Comparison of ENCODE assay signal across 8 cellular contexts in the genomic region with DNA sequence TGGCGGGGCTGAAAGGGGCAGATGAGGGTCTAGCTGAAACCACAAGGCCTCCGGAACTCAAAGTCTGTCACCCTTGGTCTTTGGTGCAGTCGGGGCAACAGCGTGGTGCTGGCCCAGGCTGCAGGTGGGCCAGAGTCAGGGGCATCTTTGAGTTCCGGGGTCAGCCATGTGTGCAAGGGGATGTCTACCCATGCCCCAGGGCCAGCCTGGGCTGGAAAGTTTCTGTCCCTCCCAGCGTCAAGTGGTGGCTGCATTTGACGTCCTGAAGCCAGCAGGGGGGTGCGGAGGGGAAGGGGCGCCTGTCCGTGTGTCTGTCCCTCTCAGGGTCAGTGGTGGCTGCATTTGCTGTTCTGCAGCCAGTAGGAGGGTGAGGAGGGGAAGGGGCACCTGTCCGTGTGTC. TPM values are rescaled to one million over a fixed set of nuclear protein-coding genes. Genes with fewer than 3 reads are reported as not detected.
DNase-seq lines count a peak whose midpoint lies in the region; ATAC-seq and TF ChIP-seq lines count a peak whose summit lies in the region.

No MANE protein-coding gene starts in this region.

- peaks cover 43% of the 10 kb centered on the region for H3K4me1 Mint-ChIP-seq in activated naive CD4-positive, alpha-beta T cell treated with anti-CD3 and anti-CD28 coated beads, Interleukin-2, amount 10 ng/mL, durations not matched to agents 7 days and 5 days
- H3K4me1 Mint-ChIP-seq in activated naive CD8-positive, alpha-beta T cell treated with anti-CD3 and anti-CD28 coated beads, Interleukin-2, amount 10 ng/mL, durations not matched to agents 7 days and 5 days: peaks cover 20% of the 10 kb centered on the region

- no peaks in the 10 kb centered on the region for H3K9me3 ChIP-seq in tibial artery

- POLR2A ChIA-PET in activated naive CD8-positive, alpha-beta T cell treated with anti-CD3 and anti-CD28 coated beads, Interleukin-2, amount 10 ng/mL, durations not matched to agents 7 days and 5 days (lab: Charles Lee): interaction anchor here (0.5 to 1.2 kb wide), 3 partner anchors 16 to 77 kb away, joined by 3 to 7 read pairs (median 3); no protein-coding TSS in a partner anchor

- no peaks in the 10 kb centered on the region for H3K27me3 Mint-ChIP-seq in activated naive CD4-positive, alpha-beta T cell treated with anti-CD3 and anti-CD28 coated beads, Interleukin-2, amount 10 ng/mL, durations not matched to agents 7 days and 5 days
- H3K27me3 Mint-ChIP-seq in activated naive CD8-positive, alpha-beta T cell treated with anti-CD3 and anti-CD28 coated beads, Interleukin-2, amount 10 ng/mL, durations not matched to agents 7 days and 5 days: no peaks in the 10 kb centered on the region

- H3K36me3 Mint-ChIP-seq in activated naive CD4-positive, alpha-beta T cell treated with anti-CD3 and anti-CD28 coated beads, Interleukin-2, amount 10 ng/mL, durations not matched to agents 7 days and 5 days: peaks cover 23% of the 10 kb centered on the region
- peaks cover 9% of the 10 kb centered on the region for H3K36me3 Mint-ChIP-seq in activated naive CD8-positive, alpha-beta T cell treated with anti-CD3 and anti-CD28 coated beads, Interleukin-2, amount 10 ng/mL, durations not matched to agents 7 days and 5 days

- no peak for ATAC-seq in activated naive CD8-positive, alpha-beta T cell treated with anti-CD3 and anti-CD28 coated beads, Interleukin-2, amount 10 ng/mL, durations not matched to agents 7 days and 5 days (ENCODE audit: low read depth)
- no peak for ATAC-seq in HG02678 (IDR thresholded peaks at IDR 0.05; ENCODE audit: unreplicated experiment)

- peak overlapping the region; percentile 97 to 98 for H3K4me3 ChIP-seq in tibial artery

- peak overlapping the region; percentile 96 to 98 for H3K27ac ChIP-seq in tibial artery

- no peak for TF ChIP-seq CTCF in tibial artery (IDR thresholded peaks at IDR 0.05)

- no peaks in the 10 kb centered on the region for H3K27me3 ChIP-seq in tibial artery

- CTCF ChIA-PET in activated naive CD4-positive, alpha-beta T cell treated with anti-CD3 and anti-CD28 coated beads, Interleukin-2, amount 10 ng/mL, durations not matched to agents 7 days and 5 days (lab: Charles Lee): no interaction called here

- DNase-seq in activated naive CD4-positive, alpha-beta T cell treated with anti-CD3 and anti-CD28 coated beads, Interleukin-2, amount 10 ng/mL, durations not matched to agents 7 days and 5 days: peak; percentile 35
- no peak for DNase-seq in activated naive CD4-positive, alpha-beta T cell (lab: John Stamatoyannopoulos, UW)
- no peak for DNase-seq in activated naive CD8-positive, alpha-beta T cell treated with anti-CD3 and anti-CD28 coated beads, Interleukin-2, amount 10 ng/mL, durations not matched to agents 7 days and 5 days
- DNase-seq in left kidney (ENCODE audit: low read depth, low spot score) (peak; percentile 31), tibial artery (peak in 1 of 2 donors; percentile 66), OCI-M1 (lab: John Stamatoyannopoulos, UW) (no peak), SKM-1 (lab: John Stamatoyannopoulos, UW; ENCODE audit: unreplicated experiment) (no peak)

- intact Hi-C loops in tibial artery (cut with DNase I; ENCODE audit: low total_unique reads): loop anchor here (5.0 kb wide), 2 partner anchors 58 to 67 kb away; no protein-coding TSS in a partner anchor

- peak overlapping the region; percentile 87 for H3K4me3 Mint-ChIP-seq in activated naive CD4-positive, alpha-beta T cell treated with anti-CD3 and anti-CD28 coated beads, Interleukin-2, amount 10 ng/mL, durations not matched to agents 7 days and 5 days
- peak overlapping the region; percentile 89 for H3K4me3 Mint-ChIP-seq in activated naive CD8-positive, alpha-beta T cell treated with anti-CD3 and anti-CD28 coated beads, Interleukin-2, amount 10 ng/mL, durations not matched to agents 7 days and 5 days

- H3K9me3 Mint-ChIP-seq in activated naive CD4-positive, alpha-beta T cell treated with anti-CD3 and anti-CD28 coated beads, Interleukin-2, amount 10 ng/mL, durations not matched to agents 7 days and 5 days: no peaks in the 10 kb centered on the region
- H3K9me3 Mint-ChIP-seq in activated naive CD8-positive, alpha-beta T cell treated with anti-CD3 and anti-CD28 coated beads, Interleukin-2, amount 10 ng/mL, durations not matched to agents 7 days and 5 days: no peaks in the 10 kb centered on the region

- H3K4me1 ChIP-seq in tibial artery: peaks cover 0 to 36% (median 25%) of the 10 kb centered on the region in 4 donors

- peaks cover 0 to 5% (median 0%) of the 10 kb centered on the region in 3 donors for H3K36me3 ChIP-seq in tibial artery

- H3K27ac Mint-ChIP-seq in activated naive CD4-positive, alpha-beta T cell treated with anti-CD3 and anti-CD28 coated beads, Interleukin-2, amount 10 ng/mL, durations not matched to agents 7 days and 5 days: peak overlapping the region; percentile 89
- H3K27ac Mint-ChIP-seq in activated naive CD8-positive, alpha-beta T cell treated with anti-CD3 and anti-CD28 coated beads, Interleukin-2, amount 10 ng/mL, durations not matched to agents 7 days and 5 days: peak overlapping the region; percentile 92

RNA-seq across cellular contexts. Expression of gene BRAT1, which starts 0.7 kb away (rescaled TPM):
- total RNA-seq in activated naive CD8-positive, alpha-beta T cell treated with anti-CD3 and anti-CD28 coated beads, Interleukin-2, amount 10 ng/mL, durations not matched to agents 7 days and 5 days: 10 to 100 TPM; 33.5 to 40.1 TPM

RNA-seq across cellular contexts. Expression of gene IQCE, which starts 4.1 kb away (rescaled TPM):
- total RNA-seq in activated naive CD8-positive, alpha-beta T cell treated with anti-CD3 and anti-CD28 coated beads, Interleukin-2, amount 10 ng/mL, durations not matched to agents 7 days and 5 days: 10 to 100 TPM in 1 of 2 experiments, 1 to 10 TPM in 1; 8.3 to 10.0 TPM

RNA-seq across cellular contexts. Expression of gene LFNG, which starts 35.1 kb away (rescaled TPM):
- 100 to 1,000 TPM; 115 to 121 TPM for total RNA-seq in activated naive CD8-positive, alpha-beta T cell treated with anti-CD3 and anti-CD28 coated beads, Interleukin-2, amount 10 ng/mL, durations not matched to agents 7 days and 5 days

Comparison
In these comparisons a context has a peak if more than half of its experiments do, and no peak if none do; other contexts are left out.
1. DNase-seq: peak in activated naive CD4-positive, alpha-beta T cell treated with anti-CD3 and anti-CD28 coated beads, Interleukin-2, amount 10 ng/mL, durations not matched to agents 7 days and 5 days (single experiment) and left kidney (single experiment); none in activated naive CD4-positive, alpha-beta T cell (0 of 4), activated naive CD8-positive, alpha-beta T cell treated with anti-CD3 and anti-CD28 coated beads, Interleukin-2, amount 10 ng/mL, durations not matched to agents 7 days and 5 days (single experiment), OCI-M1 (single experiment) and SKM-1 (single experiment).